ENCODE assay signal across 35 cellular contexts in the genomic region with DNA sequence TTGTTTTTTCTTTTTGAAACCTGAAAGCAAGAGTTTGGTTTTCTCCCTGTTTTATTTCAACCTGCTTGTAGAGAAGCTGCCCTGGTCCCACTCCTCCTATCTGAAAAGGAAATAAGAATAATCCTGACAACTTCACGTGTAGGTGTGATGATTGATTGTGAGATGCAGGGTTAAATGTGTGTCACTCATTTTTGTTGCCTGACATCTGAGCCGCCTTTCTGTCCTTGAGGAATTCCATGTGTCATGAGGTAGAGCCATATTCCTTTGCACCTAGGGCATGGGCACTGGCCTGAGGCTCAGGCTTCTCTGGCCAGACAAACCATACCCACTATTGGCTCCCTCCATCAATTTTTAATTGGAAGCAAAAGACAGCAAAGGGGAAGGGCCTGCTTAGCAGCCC. TPM values are rescaled to one million over a fixed set of nuclear protein-coding genes. Genes with fewer than 3 reads are reported as not detected.
"Had no signal": no experiment of that assay in that cellular context is flagged by ENCODE, and none has a peak within 500 bp of the region (broad histone marks: within the 10 kb centered on the region; RNA-seq: fewer than 3 reads in every experiment).

No MANE protein-coding gene starts in this region.

- H3K9me3 ChIP-seq: MG63 had no signal

- H3K27me3 ChIP-seq: MG63 had no signal

- H3K4me3 ChIP-seq: MG63 had no signal

- H3K36me3 ChIP-seq: MG63 had no signal

- DNase-seq: Karpas-422, Kasumi-1, MG63, MM.1S, MV-4-11, NCI-H1048, NCI-H1092, NCI-H1092 treated with DMSO at 0.1 percent for 48 hours, NCI-H1105, NCI-H1105 treated with DMSO at 0.1 percent for 48 hours, NCI-H1417, NCI-H1417 treated with DMSO at 0.1 percent for 48 hours, NCI-H1436, NCI-H1436 treated with DMSO at 0.1 percent for 48 hours, NCI-H146, NCI-H1694, NCI-H1694 treated with DMSO at 0.1 percent for 48 hours, NCI-H187, NCI-H187 treated with DMSO at 0.1 percent for 48 hours, NCI-H1930, NCI-H2029, NCI-H2029 treated with DMSO at 0.1 percent for 48 hours, NCI-H2081, NCI-H2081 treated with DMSO at 0.1 percent for 48 hours, NCI-H2107, NCI-H2171, NCI-H2171 treated with DMSO at 0.1 percent for 48 hours, NCI-H2227 treated with DMSO at 0.1 percent for 48 hours, NCI-H226, NCI-H345, NCI-H446, NCI-H446 treated with DMSO at 0.1 percent for 48 hours, NCI-H510A, NCI-H510A treated with DMSO at 0.1 percent for 48 hours had no signal

RNA-seq across cellular contexts. Expression of a gene that starts 10.2 kb away (rescaled TPM):
- total RNA-seq: MCF 10A had no signal
